ENCODE assay signal across 8 cellular contexts in genomic region chr1:47725732-47726495, GRCh38.
DNase-seq lines count a peak whose midpoint lies in the region; ATAC-seq and TF ChIP-seq lines count a peak whose summit lies in the region.

No MANE protein-coding gene starts in this region.

- H3K4me3 Mint-ChIP-seq in WTC11: peak overlapping the region; percentile 39
- peak overlapping the region; percentile 68 for H3K4me3 Mint-ChIP-seq in chondrocyte (ENCODE audit: unreplicated experiment)

- H3K4me1 Mint-ChIP-seq in WTC11 (peaks cover 15% of the 10 kb centered on the region), chondrocyte (ENCODE audit: low read depth) (peaks cover 10% of the 10 kb centered on the region)

- H3K9me3 ChIP-seq in AG04450 (ENCODE audit: control insufficient read depth, insufficient read depth, low read length): no peaks in the 10 kb centered on the region; the same call in 1 of the 2 replicates

- DNase-seq in AG04450 (ENCODE audit: low read depth, low spot score) (peak; percentile 26), NCI-H2107 treated with DMSO at 0.1 percent for 48 hours (lab: John Stamatoyannopoulos, UW; ENCODE audit: unreplicated experiment) (peak; percentile 60), WTC11 (ENCODE audit: low spot score) (peak; percentile 85), chondrocyte (ENCODE audit: low spot score) (no peak), left lobe of liver (ENCODE audit: low spot score) (peak; percentile 72)
- peak; percentile 72 for DNase-seq in stimulated activated CD4-positive, alpha-beta T cell treated with anti-CD3 and anti-CD28 coated beads, Interleukin-4, amount 100 ng/mL, for 24 hours

- peak; percentile 69 for ATAC-seq in GM18519 (IDR thresholded peaks at IDR 0.05; ENCODE audit: low FRiP score, unreplicated experiment)
- ATAC-seq in HG03064 (IDR thresholded peaks at IDR 0.05; ENCODE audit: low read depth, unreplicated experiment): peak; percentile 89
- ATAC-seq in WTC11: peak; percentile 80
- peak; percentile 82 for ATAC-seq in left lobe of liver

- H3K27me3 ChIP-seq in AG04450 (ENCODE audit: control insufficient read depth, insufficient read depth, low read length): peaks cover 27% of the 10 kb centered on the region

- H3K27me3 Mint-ChIP-seq in WTC11 (ENCODE audit: low read depth) (peaks cover 72% of the 10 kb centered on the region), chondrocyte (ENCODE audit: low read depth) (peaks cover 34% of the 10 kb centered on the region)

- no peak overlapping the region for H3K27ac ChIP-seq in AG04450 (ENCODE audit: low read depth, low read length)

- CTCF ChIA-PET in AG04450 (lab: Charles Lee) (interaction anchor here (0.6 to 5.8 kb wide), 63 partner anchors 9 to 550 kb away, joined by 3 to 243 read pairs (median 4); partner anchors contain the start of genes FOXD2 and PDZK1IP1), WTC11 (lab: Charles Lee) (interaction anchor here (0.5 to 5.9 kb wide), 107 partner anchors 9 to 805 kb away, joined by 3 to 133 read pairs (median 5); partner anchors contain the start of genes FOXD2 and TRABD2B)

- H3K27ac Mint-ChIP-seq in WTC11 (no peak overlapping the region), chondrocyte (ENCODE audit: unreplicated experiment) (no peak overlapping the region)

- TF ChIP-seq CTCF in AG04450 (IDR thresholded peaks at IDR 0.05; ENCODE audit: low read depth, low read length): peak; percentile 89
- peak; percentile 74 for TF ChIP-seq CTCF in WTC11 (IDR thresholded peaks at IDR 0.05)
- peak; percentile 98 for TF ChIP-seq CTCF in chondrocyte (IDR thresholded peaks at IDR 0.05)

- POLR2A ChIA-PET in AG04450 (lab: Yijun Ruan, JAX): interaction anchor here (0.8 kb wide), 1 partner anchor 289 kb away, joined by 3 read pairs; no protein-coding TSS in a partner anchor
- POLR2A ChIA-PET in WTC11 (lab: Charles Lee): interaction anchor here (0.7 kb wide), 2 partner anchors 17 to 29 kb away, joined by 3 read pairs; no protein-coding TSS in a partner anchor

- H3K4me3 ChIP-seq in AG04450 (ENCODE audit: low read depth, low read length): peak overlapping the region; percentile 25; the same call in 1 of the 2 replicates

- no peaks in the 10 kb centered on the region for H3K9me3 Mint-ChIP-seq in WTC11
- no peaks in the 10 kb centered on the region for H3K9me3 Mint-ChIP-seq in chondrocyte (ENCODE audit: low read depth)

- no peaks in the 10 kb centered on the region for H3K36me3 Mint-ChIP-seq in WTC11
- H3K36me3 Mint-ChIP-seq in chondrocyte (ENCODE audit: low read depth): no peaks in the 10 kb centered on the region

TF ChIP-seq in WTC11, 78 proteins besides CTCF, POLR2A, EP300 and RAD21:
- TF ChIP-seq ETV6 (CRISPR knock-in tag; IDR thresholded peaks at IDR 0.05): no peak
- TF ChIP-seq ZBTB43 (CRISPR knock-in tag; IDR thresholded peaks at IDR 0.05): 0 out of 2 replicates have a peak, but pooled peaks have one; percentile 26
- TF ChIP-seq ERG (CRISPR knock-in tag; IDR thresholded peaks at IDR 0.05): no peak
- TF ChIP-seq CDX4 (CRISPR knock-in tag; IDR thresholded peaks at IDR 0.05; ENCODE audit: borderline replicate concordance): no peak
